10 cellular contexts compared by ENCODE assay signal in the genomic region with DNA sequence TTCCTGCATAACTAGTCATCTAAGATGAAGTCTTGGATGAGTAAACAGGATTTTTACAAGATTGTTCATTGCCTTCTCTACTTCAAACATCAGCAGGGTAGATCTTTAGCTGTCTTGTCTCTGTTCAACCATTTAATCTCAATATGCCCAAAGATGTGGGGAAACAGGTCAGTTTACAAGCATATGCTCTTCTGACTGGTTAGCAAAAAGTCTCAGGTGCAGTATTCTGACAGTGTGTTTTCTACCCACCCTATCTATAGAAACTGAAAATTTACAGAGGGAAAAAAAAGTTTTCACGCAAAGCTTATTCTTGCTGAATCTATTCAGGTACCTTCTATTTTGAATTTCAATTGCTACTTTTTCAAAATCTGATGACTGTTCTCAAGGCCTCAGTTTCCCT. TPM values are rescaled to one million over a fixed set of nuclear protein-coding genes. Genes with fewer than 3 reads are reported as not detected.
DNase-seq lines count a peak whose midpoint lies in the region; ATAC-seq and TF ChIP-seq lines count a peak whose summit lies in the region.
"Had no signal": no experiment of that assay in that cellular context is flagged by ENCODE, and none has a peak within 500 bp of the region (broad histone marks: within the 10 kb centered on the region; RNA-seq: fewer than 3 reads in every experiment).

No MANE protein-coding gene starts in this region.

- ATAC-seq in GM19324 (IDR thresholded peaks at IDR 0.05; ENCODE audit: low FRiP score, unreplicated experiment): peak; percentile 27
- peak; percentile 29 for ATAC-seq in HG02884 (IDR thresholded peaks at IDR 0.05; ENCODE audit: unreplicated experiment)
- no peak for ATAC-seq in HG02610 (IDR thresholded peaks at IDR 0.05; ENCODE audit: unreplicated experiment)

- H3K27ac Mint-ChIP-seq in activated T-helper 1 cell treated with anti-CD3 and anti-CD28 coated beads, Interleukin-12 subunit alpha, Interleukin-12 subunit beta, Interleukin-2, Interleukin-4 antibody, amounts not matched to agents 30 ng/mL and 10 ng/mL and 1 ng/mL, durations not matched to agents 14 hours and 24 hours and 36 hours: peak overlapping the region; percentile 2

- TF ChIP-seq CTCF in GM12864 (IDR thresholded peaks at IDR 0.05; ENCODE audit: low read depth, low read length, missing control alignments): no peak

- no peak overlapping the region; the same call in 1 of the 2 replicates for H3K4me3 ChIP-seq in GM12864 (ENCODE audit: low read depth, low read length)

- H3K4me3 Mint-ChIP-seq in activated T-helper 1 cell treated with anti-CD3 and anti-CD28 coated beads, Interleukin-12 subunit alpha, Interleukin-12 subunit beta, Interleukin-2, Interleukin-4 antibody, amounts not matched to agents 30 ng/mL and 10 ng/mL and 1 ng/mL, durations not matched to agents 14 hours and 24 hours and 36 hours: peak overlapping the region; percentile 25

- no peaks in the 10 kb centered on the region for H3K9me3 Mint-ChIP-seq in activated T-helper 1 cell treated with anti-CD3 and anti-CD28 coated beads, Interleukin-12 subunit alpha, Interleukin-12 subunit beta, Interleukin-2, Interleukin-4 antibody, amounts not matched to agents 30 ng/mL and 10 ng/mL and 1 ng/mL, durations not matched to agents 14 hours and 24 hours and 36 hours

- H3K4me1 Mint-ChIP-seq in activated T-helper 1 cell treated with anti-CD3 and anti-CD28 coated beads, Interleukin-12 subunit alpha, Interleukin-12 subunit beta, Interleukin-2, Interleukin-4 antibody, amounts not matched to agents 30 ng/mL and 10 ng/mL and 1 ng/mL, durations not matched to agents 14 hours and 24 hours and 36 hours (ENCODE audit: low read depth): peaks cover 73% of the 10 kb centered on the region

- H3K27me3 Mint-ChIP-seq in activated T-helper 1 cell treated with anti-CD3 and anti-CD28 coated beads, Interleukin-12 subunit alpha, Interleukin-12 subunit beta, Interleukin-2, Interleukin-4 antibody, amounts not matched to agents 30 ng/mL and 10 ng/mL and 1 ng/mL, durations not matched to agents 14 hours and 24 hours and 36 hours (ENCODE audit: insufficient read depth): no peaks in the 10 kb centered on the region

- intact Hi-C loops in activated T-helper 1 cell treated with anti-CD3 and anti-CD28 coated beads, Interleukin-12 subunit alpha, Interleukin-12 subunit beta, Interleukin-2, Interleukin-4 antibody, amounts not matched to agents 30 ng/mL and 10 ng/mL and 1 ng/mL, durations not matched to agents 14 hours and 24 hours and 36 hours (cut with micrococcal nuclease): loop anchor here (5.0 kb wide), 1 partner anchor 41 kb away; no protein-coding TSS in a partner anchor
- intact Hi-C loops in posterior vena cava (cut with DNase I): no loop called here

- DNase-seq in GM12864 (ENCODE audit: low read depth): peak; percentile 46
- no peak for DNase-seq in activated T-helper 1 cell treated with anti-CD3 and anti-CD28 coated beads, Interleukin-12 subunit alpha, Interleukin-12 subunit beta, Interleukin-2, Interleukin-4 antibody, amounts not matched to agents 30 ng/mL and 10 ng/mL and 1 ng/mL, durations not matched to agents 14 hours and 24 hours and 36 hours (ENCODE audit: low spot score)
- no peak for DNase-seq in cortex of kidney (lab: John Stamatoyannopoulos, UW)
- no peak for DNase-seq in posterior vena cava (ENCODE audit: low spot score)
- DNase-seq in NCI-H2196 (lab: John Stamatoyannopoulos, UW; ENCODE audit: unreplicated experiment): no peak
- DNase-seq: Calu3, NCI-H510A had no signal

- no peaks in the 10 kb centered on the region for H3K36me3 Mint-ChIP-seq in activated T-helper 1 cell treated with anti-CD3 and anti-CD28 coated beads, Interleukin-12 subunit alpha, Interleukin-12 subunit beta, Interleukin-2, Interleukin-4 antibody, amounts not matched to agents 30 ng/mL and 10 ng/mL and 1 ng/mL, durations not matched to agents 14 hours and 24 hours and 36 hours (ENCODE audit: low read depth)

RNA-seq across cellular contexts. Expression of a gene that starts 29.0 kb away (rescaled TPM):
- 12.2 and 13.4 TPM in 2 replicates for total RNA-seq in activated T-helper 1 cell treated with anti-CD3 and anti-CD28 coated beads, Interleukin-12 subunit alpha, Interleukin-12 subunit beta, Interleukin-2, Interleukin-4 antibody, amounts not matched to agents 30 ng/mL and 10 ng/mL and 1 ng/mL, durations not matched to agents 14 hours and 24 hours and 36 hours
- 10 to 100 TPM; 15.0 to 16.4 TPM for total RNA-seq in posterior vena cava

RNA-seq across cellular contexts. Expression of a gene that starts 59.1 kb away (rescaled TPM):
- 3.7 and 4.2 TPM in 2 replicates for total RNA-seq in activated T-helper 1 cell treated with anti-CD3 and anti-CD28 coated beads, Interleukin-12 subunit alpha, Interleukin-12 subunit beta, Interleukin-2, Interleukin-4 antibody, amounts not matched to agents 30 ng/mL and 10 ng/mL and 1 ng/mL, durations not matched to agents 14 hours and 24 hours and 36 hours
- 1 to 10 TPM; 4.4 to 4.7 TPM for total RNA-seq in posterior vena cava
